Comparison of ENCODE assay signal across 8 cellular contexts in genomic region chr19:50511069-50511822, GRCh38. TPM values are rescaled to one million over a fixed set of nuclear protein-coding genes. Genes with fewer than 3 reads are reported as not detected.
DNase-seq lines count a peak whose midpoint lies in the region; ATAC-seq and TF ChIP-seq lines count a peak whose summit lies in the region.

JOSD2 (minus strand) TSS chr19:50511191; CDS start chr19:50510431, 760 bp downstream.

- H3K27ac ChIP-seq in C4-2B (peak within 1 kb of the TSS; percentile 57), left lung (peak within 1 kb of the TSS; percentile 67 to 86)

- no peak for TF ChIP-seq CTCF in C4-2B (conservative IDR thresholded peaks at IDR 0.05)
- TF ChIP-seq CTCF in left lung (IDR thresholded peaks at IDR 0.05), result no peak

- ATAC-seq in GM19395 (IDR thresholded peaks at IDR 0.05; ENCODE audit: unreplicated experiment), result peak; percentile 87
- ATAC-seq in HG03565 (IDR thresholded peaks at IDR 0.05; ENCODE audit: unreplicated experiment), result peak; percentile 78
- peak; percentile 96 for ATAC-seq in left lung

- peaks cover 0 to 2% of the 10 kb centered on the region in 2 donors for H3K36me3 ChIP-seq in left lung

- H3K4me1 ChIP-seq in left lung, result peaks cover 7 to 9% of the 10 kb centered on the region in 2 donors

- peaks cover 0 to 29% of the 10 kb centered on the region in 2 donors for H3K27me3 ChIP-seq in left lung

- peak within 1 kb of the TSS; percentile 65 to 69 for H3K4me3 ChIP-seq in left lung

- H3K9me3 ChIP-seq in left lung, result no peaks in the 10 kb centered on the region

- DNase-seq in NCI-H82 (lab: John Stamatoyannopoulos, UW), result peak; percentile 99
- peak; percentile 94 to 95 for DNase-seq in activated CD4-positive, alpha-beta T cell treated with anti-CD3 and anti-CD28 coated beads, Interleukin-2, amount 50 U/mL, for 48 hours
- peak; percentile 99 for DNase-seq in dermis blood vessel endothelial cell
- DNase-seq in left lung, result peak; percentile 99
- DNase-seq in stimulated activated CD4-positive, alpha-beta T cell treated with anti-CD3 and anti-CD28 coated beads, Interleukin-2, amount 100 ng/mL, for 48 hours, result peak; percentile 91 to 92

- intact Hi-C loops in left lung (cut with DNase I), result no loop called here

RNA-seq across cellular contexts. Expression of gene JOSD2, which starts in this region (rescaled TPM):
- total RNA-seq in dermis blood vessel endothelial cell (18.0 and 18.2 TPM in 2 replicates), left lung (10 to 100 TPM; 44.1 to 52.0 TPM)

Comparison
In these comparisons a context has a peak if more than half of its experiments do, and no peak if none do; other contexts are left out.
1. Peak in every context shown above with its lines: DNase-seq, ATAC-seq, H3K4me3 ChIP-seq and H3K27ac ChIP-seq.